1 cellular context compared by ENCODE assay signal in genomic region chr20:3171391-3172125, GRCh38.
TF ChIP-seq lines count a peak whose summit lies in the region.

No MANE protein-coding gene starts in this region.

TF ChIP-seq in HCT116, 20 proteins besides CTCF, POLR2A, EP300 and RAD21:
- TF ChIP-seq CEBPB (IDR thresholded peaks at IDR 0.05; ENCODE audit: low read depth) (no peak), ZBTB33 (IDR thresholded peaks at IDR 0.05; ENCODE audit: extremely low read depth, insufficient replicate concordance, low read length) (no peak), CBX3 (IDR thresholded peaks at IDR 0.05; ENCODE audit: low read depth) (no peak), SRF (IDR thresholded peaks at IDR 0.05; ENCODE audit: low read depth) (no peak), ELF1 (IDR thresholded peaks at IDR 0.05; ENCODE audit: borderline replicate concordance, low read depth) (no peak), JUND (IDR thresholded peaks at IDR 0.05) (no peak), ZNF274 (IDR thresholded peaks at IDR 0.05; ENCODE audit: low read depth, low read length) (no peak), EGR1 (IDR thresholded peaks at IDR 0.05; ENCODE audit: low read depth) (no peak), FOSL1 (IDR thresholded peaks at IDR 0.05; ENCODE audit: low read depth) (no peak), YY1 (IDR thresholded peaks at IDR 0.05; ENCODE audit: extremely low read depth, insufficient replicate concordance, low read depth, low read length) (no peak), EZH2phosphoT487 (IDR thresholded peaks at IDR 0.05; ENCODE audit: borderline replicate concordance) (no peak), ZFX (IDR thresholded peaks at IDR 0.05) (no peak), EZH2 (IDR thresholded peaks at IDR 0.05) (no peak), POLR2AphosphoS5 (IDR thresholded peaks at IDR 0.05; ENCODE audit: low read depth, low read length) (no peak), SIN3A (IDR thresholded peaks at IDR 0.05; ENCODE audit: low read depth) (no peak)
- TF ChIP-seq, protein P1, sequence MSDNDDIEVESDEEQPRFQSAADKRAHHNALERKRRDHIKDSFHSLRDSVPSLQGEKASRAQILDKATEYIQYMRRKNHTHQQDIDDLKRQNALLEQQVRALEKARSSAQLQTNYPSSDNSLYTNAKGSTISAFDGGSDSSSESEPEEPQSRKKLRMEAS (IDR thresholded peaks at IDR 0.05) = no peak
- TF ChIP-seq, protein P2, sequence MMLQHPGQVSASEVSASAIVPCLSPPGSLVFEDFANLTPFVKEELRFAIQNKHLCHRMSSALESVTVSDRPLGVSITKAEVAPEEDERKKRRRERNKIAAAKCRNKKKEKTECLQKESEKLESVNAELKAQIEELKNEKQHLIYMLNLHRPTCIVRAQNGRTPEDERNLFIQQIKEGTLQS (IDR thresholded peaks at IDR 0.05) = no peak
